Comparison of ENCODE assay signal across 19 cellular contexts in genomic region chr22:47199949-47200272, GRCh38.
"Had no signal": no experiment of that assay in that cellular context is flagged by ENCODE, and none has a peak within 500 bp of the region (broad histone marks: within the 10 kb centered on the region; RNA-seq: fewer than 3 reads in every experiment).

No MANE protein-coding gene starts in this region.

- H3K9ac ChIP-seq: parathyroid adenoma had no signal

- H3K27me3 ChIP-seq: right lobe of liver, tibial nerve, uterus had no signal

- H3K27ac Mint-ChIP-seq: stimulated activated naive CD8-positive, alpha-beta T cell treated with anti-CD3 and anti-CD28 coated beads, Interleukin-15, Interleukin-2, amounts not matched to agents 100 ng/mL and 50 ng/mL, for 24 hours; type B pancreatic cell had no signal

- H3K9me3 Mint-ChIP-seq: naive thymus-derived CD8-positive, alpha-beta T cell; neural crest cell; stimulated activated naive CD8-positive, alpha-beta T cell treated with anti-CD3 and anti-CD28 coated beads, Interleukin-15, Interleukin-2, amounts not matched to agents 100 ng/mL and 50 ng/mL, for 24 hours had no signal

- DNase-seq: hippocampal formation; left colon; lower lobe of right lung; mammary epithelial cell; mesenchymal stem cell; nucleus accumbens; stimulated activated naive CD4-positive, alpha-beta T cell; uterus had no signal

- H3K4me3 Mint-ChIP-seq: naive thymus-derived CD8-positive, alpha-beta T cell; nephron; neural crest cell; stimulated activated naive CD8-positive, alpha-beta T cell treated with anti-CD3 and anti-CD28 coated beads, Interleukin-15, Interleukin-2, amounts not matched to agents 100 ng/mL and 50 ng/mL, for 24 hours; type B pancreatic cell had no signal

- H3K4me1 ChIP-seq: left lung, lower lobe of right lung, parathyroid adenoma, psoas muscle, uterus had no signal

- H3K4me1 Mint-ChIP-seq: naive thymus-derived CD8-positive, alpha-beta T cell; neural crest cell had no signal

- H3K27me3 Mint-ChIP-seq: stimulated activated naive CD8-positive, alpha-beta T cell treated with anti-CD3 and anti-CD28 coated beads, Interleukin-15, Interleukin-2, amounts not matched to agents 100 ng/mL and 50 ng/mL, for 24 hours; type B pancreatic cell had no signal

- H3K36me3 Mint-ChIP-seq: naive thymus-derived CD8-positive, alpha-beta T cell had no signal

- H3K4me3 ChIP-seq: left lung, lower lobe of right lung, psoas muscle, tibial nerve, uterus had no signal

- H3K9me3 ChIP-seq: left lung, lower lobe of right lung, psoas muscle, right lobe of liver, tibial nerve, uterus had no signal

- H3K27ac ChIP-seq: left lung, lower lobe of right lung, parathyroid adenoma, psoas muscle, right lobe of liver, tibial nerve, uterus had no signal

- FAIRE-seq: kidney had no signal

- H3K36me3 ChIP-seq: left lung, lower lobe of right lung, right lobe of liver, tibial nerve, uterus had no signal
